15 cellular contexts compared by ENCODE assay signal in the genomic region with DNA sequence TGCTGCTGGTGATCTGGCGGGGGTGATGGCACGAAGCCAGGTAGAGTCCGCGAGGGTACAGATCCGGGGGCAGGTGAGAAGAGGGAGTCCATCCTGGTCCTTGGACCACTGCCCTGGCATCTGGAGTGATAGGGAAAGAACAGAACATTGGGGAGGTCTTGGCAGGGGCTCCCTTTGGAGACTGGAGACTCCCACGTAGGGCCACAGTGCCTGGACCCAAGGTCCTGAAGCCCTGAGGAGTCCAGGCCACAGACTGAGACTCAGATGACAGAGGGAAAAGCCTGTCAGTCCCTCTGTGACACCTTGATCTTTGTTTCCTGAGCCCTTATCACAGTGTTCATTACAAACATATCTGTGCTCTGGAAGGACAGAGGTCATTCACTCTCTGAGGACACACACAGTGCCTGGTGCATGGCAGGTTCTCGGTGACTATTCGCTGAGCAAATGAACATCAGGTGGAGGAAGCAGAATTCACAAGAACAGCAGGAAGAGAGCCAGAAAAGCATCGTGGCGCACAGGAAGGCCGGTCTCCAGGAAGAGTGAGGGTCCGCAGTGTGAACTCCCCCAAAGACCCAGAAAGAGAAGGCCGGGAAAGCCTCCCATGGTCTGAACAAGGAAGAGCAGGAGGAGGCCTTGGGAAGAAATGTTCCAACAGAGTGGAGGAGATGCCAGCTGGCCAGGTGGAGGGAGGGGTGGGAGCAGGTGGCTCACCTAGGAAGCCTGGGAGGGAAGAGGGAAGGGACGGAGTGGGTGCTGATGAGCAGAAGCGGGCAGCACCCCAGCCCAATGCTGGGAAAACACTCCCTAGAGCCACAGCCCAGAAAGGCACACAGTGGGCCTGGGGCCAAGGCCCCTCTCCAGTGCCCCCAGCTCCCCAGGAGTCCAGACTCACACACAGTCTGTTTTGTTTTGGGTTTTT. TPM values are rescaled to one million over a fixed set of nuclear protein-coding genes. Genes with fewer than 3 reads are reported as not detected.
DNase-seq lines count a peak whose midpoint lies in the region; TF ChIP-seq lines count a peak whose summit lies in the region.
"Had no signal": no experiment of that assay in that cellular context is flagged by ENCODE, and none has a peak within 500 bp of the region (broad histone marks: within the 10 kb centered on the region; RNA-seq: fewer than 3 reads in every experiment).

No MANE protein-coding gene starts in this region.

- TF ChIP-seq POLR2A in stomach (IDR thresholded peaks at IDR 0.05), result no peak

- H3K4me1 ChIP-seq in left ventricle myocardium inferior (peaks cover 61% of the 10 kb centered on the region), stomach (peaks cover 22 to 54% (median 46%) of the 10 kb centered on the region in 4 donors), ascending aorta (peaks cover 13 to 26% of the 10 kb centered on the region in 2 donors)

- TF ChIP-seq CTCF in VCaP (conservative IDR thresholded peaks at IDR 0.05), result no peak
- TF ChIP-seq CTCF in left ventricle myocardium inferior (IDR thresholded peaks at IDR 0.05; ENCODE audit: borderline replicate concordance), result no peak
- TF ChIP-seq CTCF in stomach (IDR thresholded peaks at IDR 0.05), result no peak
- no peak for TF ChIP-seq CTCF in ascending aorta (IDR thresholded peaks at IDR 0.05)

- 63 to 70% (median 65%) methylated on average over 14 to 15 of the region's 15 CpGs for WGBS in stomach, 5 donors

- intact Hi-C loops in left ventricle myocardium inferior (cut with micrococcal nuclease), result no loop called here
- intact Hi-C loops in stomach (cut with DNase I; ENCODE audit: low total_unique reads), result loop anchor here (5.0 kb wide), 1 partner anchor 64 kb away; no protein-coding TSS in a partner anchor
- intact Hi-C loops in ascending aorta (cut with DNase I), result loop anchor here (1.0 kb wide), 1 partner anchor 75 kb away; the partner anchor contains the start of gene RASD1

- peak overlapping the region; percentile 19 for H3K4me3 ChIP-seq in left ventricle myocardium inferior
- no peak overlapping the region for H3K4me3 ChIP-seq in stomach
- H3K4me3 ChIP-seq in ascending aorta, result no peak overlapping the region
- H3K4me3 ChIP-seq: BLaER1 treated with 17β-estradiol and CSF1 and Interleukin-3, amounts not matched to agents 10 nM and 100 nM; breast epithelium; gastroesophageal sphincter had no signal

- no peak for TF ChIP-seq EP300 in stomach (IDR thresholded peaks at IDR 0.05)

- H3K27me3 ChIP-seq in left ventricle myocardium inferior (ENCODE audit: low read depth) (no peaks in the 10 kb centered on the region), stomach (no peaks in the 10 kb centered on the region), ascending aorta (no peaks in the 10 kb centered on the region)
- H3K27me3 ChIP-seq: BLaER1 treated with 17β-estradiol and CSF1 and Interleukin-3, amounts not matched to agents 10 nM and 100 nM; breast epithelium; gastroesophageal sphincter had no signal

- DNase-seq in NCI-H2029 (lab: John Stamatoyannopoulos, UW) (peak; percentile 24), NCI-H2029 treated with DMSO at 0.1 percent for 48 hours (lab: John Stamatoyannopoulos, UW) (no peak), left ventricle myocardium inferior (peak; percentile 61), stomach (peak; percentile 39), 8988T (no peak), T1000 (lab: John Stamatoyannopoulos, UW) (no peak), ascending aorta (ENCODE audit: low spot score in 2 of 2) (no peak)
- DNase-seq: activated CD8-positive, alpha-beta T cell treated with anti-CD3 and anti-CD28 coated beads, Interleukin-2, amount 10 ng/mL, durations not matched to agents 7 days and 5 days; activated naive CD8-positive, alpha-beta T cell treated with anti-CD3 and anti-CD28 coated beads for 36 hours; naive thymus-derived CD8-positive, alpha-beta T cell had no signal

- H3K36me3 ChIP-seq in left ventricle myocardium inferior, result peaks cover under 1% of the 10 kb centered on the region
- peaks cover 0 to 17% (median 6%) of the 10 kb centered on the region in 4 donors for H3K36me3 ChIP-seq in stomach
- H3K36me3 ChIP-seq in ascending aorta, result peaks cover 5 to 10% of the 10 kb centered on the region in 2 donors
- H3K36me3 ChIP-seq: breast epithelium had no signal

- H3K27ac ChIP-seq in VCaP, result 0 out of 2 replicates have a peak overlapping the region, but pooled peaks have one; percentile 9
- H3K27ac ChIP-seq in left ventricle myocardium inferior (replicated peaks), result peak overlapping the region; percentile 96
- peak overlapping the region in 2 of 5 donors; percentile 11 to 29 for H3K27ac ChIP-seq in stomach
- no peak overlapping the region for H3K27ac ChIP-seq in ascending aorta
- H3K27ac ChIP-seq: gastroesophageal sphincter, WERI-Rb-1 had no signal

- H3K9me3 ChIP-seq in left ventricle myocardium inferior (replicated peaks) (no peaks in the 10 kb centered on the region), stomach (no peaks in the 10 kb centered on the region), ascending aorta (no peaks in the 10 kb centered on the region)
- H3K9me3 ChIP-seq: BLaER1 treated with 17β-estradiol and CSF1 and Interleukin-3, amounts not matched to agents 10 nM and 100 nM; breast epithelium; gastroesophageal sphincter had no signal

RNA-seq across cellular contexts. Expression of gene PEMT, which starts 20.5 kb away (rescaled TPM):
- total RNA-seq in left ventricle myocardium inferior (18.8 TPM), stomach (10 to 100 TPM in 4 of 5 donors, 1 to 10 TPM in 1; 7.0 to 44.6 (median 30.3) TPM), ascending aorta (690 TPM)
- 10 to 100 TPM; 13.3 to 38.1 (median 23.7) TPM for polyA plus RNA-seq in stomach

Comparison
In these comparisons a context has a peak if more than half of its experiments do, and no peak if none do; other contexts are left out.
1. DNase-seq: peak in NCI-H2029 (single experiment), left ventricle myocardium inferior (single experiment) and stomach (single experiment); none in NCI-H2029 treated with DMSO at 0.1 percent for 48 hours (single experiment), 8988T (single experiment), T1000 (single experiment) and ascending aorta (0 of 2).
2. H3K27ac ChIP-seq: peak in VCaP (single experiment) and left ventricle myocardium inferior (single experiment); none in ascending aorta (0 of 2).
3. RNA of gene PEMT, which starts 20.5 kb away (total RNA-seq): 690 TPM in ascending aorta (single experiment); 7.0 to 44.6 TPM in stomach and 18.8 TPM in left ventricle myocardium inferior (single experiment); every median in the first group is over 10 times any median in the second.